Comparison of ENCODE assay signal across 11 cellular contexts in the genomic region with DNA sequence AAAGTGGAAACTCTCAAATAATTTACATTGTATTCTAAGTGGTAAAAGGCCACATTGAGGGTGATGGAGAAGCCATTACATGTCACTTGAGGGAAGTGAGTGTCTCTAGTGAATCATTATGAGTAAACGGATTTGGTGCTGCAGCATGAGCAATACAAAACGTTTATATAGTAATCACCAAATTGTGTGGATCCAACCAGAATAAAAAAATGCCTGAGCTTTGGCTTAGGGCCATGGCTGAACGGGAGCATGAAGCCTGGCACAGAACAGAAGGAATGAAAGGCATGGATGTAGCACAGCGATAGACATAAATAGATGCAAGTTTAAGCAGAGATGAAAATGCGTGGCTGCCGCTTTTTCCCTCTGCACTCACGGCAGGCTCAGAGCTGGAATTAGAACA. TPM values are rescaled to one million over a fixed set of nuclear protein-coding genes. Genes with fewer than 3 reads are reported as not detected.
DNase-seq lines count a peak whose midpoint lies in the region; ATAC-seq, FAIRE-seq and TF ChIP-seq lines count a peak whose summit lies in the region.
"Had no signal": no experiment of that assay in that cellular context is flagged by ENCODE, and none has a peak within 500 bp of the region (broad histone marks: within the 10 kb centered on the region; RNA-seq: fewer than 3 reads in every experiment).

No MANE protein-coding gene starts in this region.

- no peak for TF ChIP-seq CTCF in GM12878 (IDR thresholded peaks at IDR 0.05 in 2 of 3, conservative IDR thresholded peaks at IDR 0.05 in 1 of 3; ENCODE audit: control insufficient read depth in 2 of 3, extremely low read depth in 1 of 3, insufficient read depth in 1 of 3, low read depth in 3 of 3, low read length in 3 of 3)

- peak overlapping the region in 3 of 7 donors; percentile 10 to 54 (median 27) for H3K4me3 Mint-ChIP-seq in CD8-positive, alpha-beta memory T cell
- H3K4me3 Mint-ChIP-seq: immature natural killer cell had no signal

- H2AFZ ChIP-seq in GM12878 (ENCODE audit: control insufficient read depth, low read depth, low read length) = no peak overlapping the region

- no peak for TF ChIP-seq EP300 in GM12878 (IDR thresholded peaks at IDR 0.05; ENCODE audit: borderline replicate concordance in 1 of 2, control insufficient read depth in 1 of 2, low read depth in 2 of 2, low read length in 2 of 2)

- H3K9me3 Mint-ChIP-seq in CD8-positive, alpha-beta memory T cell = no peaks in the 10 kb centered on the region
- H3K9me3 Mint-ChIP-seq: immature natural killer cell had no signal

- no peak overlapping the region for H3K27ac ChIP-seq in CD8-positive, alpha-beta memory T cell (ENCODE audit: low read depth, low read length)
- no peak overlapping the region for H3K27ac ChIP-seq in GM12878 (ENCODE audit: control insufficient read depth, insufficient read depth)
- H3K27ac ChIP-seq: Peyer's patch, prostate gland had no signal

- no peak for FAIRE-seq in GM12878 (lab: Jason Lieb, UNC)

- H3K9ac ChIP-seq in GM12878 (ENCODE audit: control insufficient read depth, insufficient read depth, low read length) = no peak overlapping the region

- no TSS peak for BruUV-seq in GM12878 (replicated peaks; lab: Mats Ljungman, UMichigan)

- RAD21 ChIA-PET in GM12878 (lab: Charles Lee; ENCODE audit: unreplicated experiment) = interaction anchor here (1.0 to 11.1 kb wide), 3 partner anchors 13 to 39 kb away, joined by 3 to 107 read pairs (median 4); no protein-coding TSS in a partner anchor

- peak overlapping the region; percentile 48 to 93 (median 82) for H3K27ac Mint-ChIP-seq in CD8-positive, alpha-beta memory T cell

- TF ChIP-seq RAD21 in GM12878 (IDR thresholded peaks at IDR 0.05; ENCODE audit: insufficient read depth, low read depth, low read length) = no peak

- SMC1A ChIA-PET in GM12878 (lab: Charles Lee; ENCODE audit: uncharacterized antibody, unreplicated experiment) = interaction anchor here (1.8 to 14.2 kb wide), 3 partner anchors 16 to 39 kb away, joined by 5 to 219 read pairs (median 11); no protein-coding TSS in a partner anchor

- no peaks in the 10 kb centered on the region for H3K27me3 ChIP-seq in CD8-positive, alpha-beta memory T cell (ENCODE audit: insufficient read depth, low read length, poor library complexity, severe bottlenecking)
- H3K27me3 ChIP-seq in GM12878 (replicated peaks in 1 of 2; ENCODE audit: control insufficient read depth in 2 of 2, insufficient read depth in 2 of 2, low read length in 1 of 2) = no peaks in the 10 kb centered on the region
- H3K27me3 ChIP-seq: Peyer's patch had no signal

- TF ChIP-seq POLR2A in GM12878 (IDR thresholded peaks at IDR 0.05; ENCODE audit: low read depth, low read length) = no peak

- peak; percentile 8; the same call in 2 of the 3 replicates for ATAC-seq in GM12878
- no peak for ATAC-seq in GM19467 (IDR thresholded peaks at IDR 0.05; ENCODE audit: unreplicated experiment)

- H3K36me3 Mint-ChIP-seq in CD8-positive, alpha-beta memory T cell = peaks cover 4 to 19% (median 17%) of the 10 kb centered on the region in 3 donors

- CTCF ChIA-PET in CD8-positive, alpha-beta memory T cell (lab: Charles Lee) = interaction anchor here (0.7 to 1.5 kb wide), 2 partner anchors 9 to 12 kb away, joined by 3 to 5 read pairs; no protein-coding TSS in a partner anchor
- CTCF ChIA-PET in GM12878 (lab: Yijun Ruan, JAX) = interaction anchor here (1.8 to 14.2 kb wide), 2 partner anchors 28 to 39 kb away, joined by 9 to 209 read pairs; no protein-coding TSS in a partner anchor

- peaks cover 97% of the 10 kb centered on the region for H3K79me2 ChIP-seq in GM12878 (ENCODE audit: control insufficient read depth, insufficient read depth, low read length)

- intact Hi-C loops in GM12878 (cut with micrococcal nuclease; ENCODE audit: unreplicated experiment) = no loop called here

- H3K36me3 ChIP-seq in CD8-positive, alpha-beta memory T cell (ENCODE audit: insufficient read depth, low read length) = no peaks in the 10 kb centered on the region
- H3K36me3 ChIP-seq in GM12878 (ENCODE audit: control insufficient read depth in 2 of 2, insufficient read depth in 2 of 2, low read length in 1 of 2) = peaks cover 16 to 63% of the 10 kb centered on the region in 2 experiments
- H3K36me3 ChIP-seq: Peyer's patch, prostate gland had no signal

- H3K4me3 ChIP-seq in CD8-positive, alpha-beta memory T cell (ENCODE audit: low read length) = no peak overlapping the region
- no peak overlapping the region for H3K4me3 ChIP-seq in GM12878
- H3K4me3 ChIP-seq: Peyer's patch, prostate gland had no signal

- no peaks in the 10 kb centered on the region for H3K27me3 Mint-ChIP-seq in CD8-positive, alpha-beta memory T cell

- H3K4me1 Mint-ChIP-seq in CD8-positive, alpha-beta memory T cell = peaks cover 53 to 85% (median 82%) of the 10 kb centered on the region in 3 donors

- in situ Hi-C loops in GM12878 (cut with MboI) = loop anchor here (5.0 kb wide), 1 partner anchor 43 kb away; no protein-coding TSS in a partner anchor

- no peaks in the 10 kb centered on the region for H3K9me3 ChIP-seq in CD8-positive, alpha-beta memory T cell (ENCODE audit: low read length)
- H3K9me3 ChIP-seq in GM12878 (replicated peaks; ENCODE audit: control insufficient read depth, insufficient read depth, low read length) = no peaks in the 10 kb centered on the region; the same call in 2 of the 3 replicates
- H3K9me3 ChIP-seq: Peyer's patch, prostate gland had no signal

- WGBS in GM12878 (ENCODE audit: insufficient coverage, insufficient replicate concordance, low lambda C conversion rate, missing lambda C conversion rate) = 75% methylated on average over 7 of the region's 7 CpGs

- H4K20me1 ChIP-seq in GM12878 (ENCODE audit: control insufficient read depth, insufficient read depth) = peaks cover 25% of the 10 kb centered on the region

- peaks cover 16% of the 10 kb centered on the region for H3K4me1 ChIP-seq in CD8-positive, alpha-beta memory T cell (ENCODE audit: insufficient read depth, low read length)
- peaks cover 13% of the 10 kb centered on the region; the same call in 1 of the 2 replicates for H3K4me1 ChIP-seq in GM12878 (ENCODE audit: control insufficient read depth, insufficient read depth, low read length)
- H3K4me1 ChIP-seq: Peyer's patch, prostate gland had no signal

- DNase-seq in CD8-positive, alpha-beta memory T cell = no peak
- DNase-seq in HS-5 (ENCODE audit: low read depth) (peak; percentile 51), GM12878 (ENCODE audit: low read depth, low spot score) (no peak), myocyte (ENCODE audit: low read depth) (peak; percentile 19), NCI-H446 treated with DMSO at 0.1 percent for 48 hours (lab: John Stamatoyannopoulos, UW) (no peak), NCI-H2171 (lab: John Stamatoyannopoulos, UW) (no peak)
- DNase-seq: activated CD4-positive, alpha-beta T cell treated with anti-CD3 and anti-CD28 coated beads, Interleukin-2, amount 50 U/mL, for 48 hours; immature natural killer cell; Peyer's patch had no signal

- peak overlapping the region; percentile 26 for H3K4me2 ChIP-seq in GM12878 (ENCODE audit: control insufficient read depth, insufficient read depth)

- POLR2A ChIA-PET in CD8-positive, alpha-beta memory T cell (lab: Charles Lee) = no interaction called here
- POLR2A ChIA-PET in GM12878 (lab: Charles Lee) = interaction anchor here (1.5 to 7.3 kb wide), 3 partner anchors 14 to 37 kb away, joined by 6 to 52 read pairs (median 7); no protein-coding TSS in a partner anchor

TF ChIP-seq in GM12878, 131 proteins besides CTCF, POLR2A, EP300 and RAD21 (continues in another document):
- TF ChIP-seq EZH2 (IDR thresholded peaks at IDR 0.05; ENCODE audit: borderline replicate concordance, control insufficient read depth, low read depth, low read length) (no peak), NFYA (IDR thresholded peaks at IDR 0.05; ENCODE audit: borderline replicate concordance, low read depth, low read length) (no peak), KLF5 (IDR thresholded peaks at IDR 0.05; ENCODE audit: partially characterized antibody) (no peak), IRF5 (IDR thresholded peaks at IDR 0.05; ENCODE audit: borderline replicate concordance) (no peak), NR2C1 (IDR thresholded peaks at IDR 0.05) (no peak), ZNF24 (IDR thresholded peaks at IDR 0.05) (no peak), BRCA1 (IDR thresholded peaks at IDR 0.05; ENCODE audit: low read depth, low read length) (no peak)

RNA-seq across cellular contexts. Expression of gene PTTG1, which starts 58.3 kb away (rescaled TPM):
- total RNA-seq in CD8-positive, alpha-beta memory T cell = 10 to 100 TPM; 79.8 to 82.2 TPM
- polyA plus RNA-seq in CD8-positive, alpha-beta memory T cell = 40.2 TPM
- 68.9 and 70.9 TPM in 2 replicates for total RNA-seq in GM12878 (2013; cell fraction: nucleolus; rRNA removed)
- total RNA-seq in GM12878 (2014; rRNA removed) (234 and 273 TPM in 2 replicates), GM12878 (2014; rRNA removed; fragmentation: Illumina TruSeq; extraction: Trizol) (301 TPM in 2 replicates), GM12878 (2021) (154 and 168 TPM in 2 replicates), myocyte (24.6 and 25.4 TPM in 2 replicates)
- 244 TPM for polyA plus RNA-seq in GM12878 (2011; ENCODE audit: low read depth)
- polyA plus RNA-seq in GM12878 (2011; rRNA removed) (322 and 441 TPM in 2 replicates), GM12878 (2014; fragmentation: Illumina TruSeq; extraction: Trizol) (609 and 993 TPM in 2 replicates), GM12878 (2014; fragmentation: Nextera tagmentation; extraction: Ambion mirVana) (1,000 to 10,000 TPM in 1 of 2 experiments, 100 to 1,000 TPM in 1; 946 to 1,033 TPM), GM12878 (2014; rRNA removed) (230 and 381 TPM in 2 replicates), GM12878 (2016; fragmentation: Nextera tagmentation; extraction: Ambion mirVana) (100 to 1,000 TPM; 372 to 407 TPM)
- 515 and 857 TPM in 2 replicates for polyA plus RNA-seq in GM12878 (2011; cell fraction: cytosol; rRNA removed)
- polyA plus RNA-seq in GM12878 (2011; cell fraction: nucleus; rRNA removed) = 224 and 286 TPM in 2 replicates
- 111 and 166 TPM in 2 replicates for polyA plus RNA-seq in GM12878 (2012)
- polyA minus RNA-seq in GM12878 (2011; rRNA and poly(A)+ RNA removed) = 99.0 and 141 TPM in 2 replicates
- 31.5 and 38.2 TPM in 2 replicates for polyA minus RNA-seq in GM12878 (2011; cell fraction: cytosol; rRNA and poly(A)+ RNA removed)
- polyA minus RNA-seq in GM12878 (2011; cell fraction: nucleus; rRNA and poly(A)+ RNA removed) = 38.2 and 46.3 TPM in 2 replicates
- 9.8 TPM for polyA plus RNA-seq in myocyte (2012)

Comparison
In these comparisons a context has a peak if more than half of its experiments do, and no peak if none do; other contexts are left out.
1. DNase-seq: peak in HS-5 (single experiment) and myocyte (single experiment); none in CD8-positive, alpha-beta memory T cell (0 of 5), GM12878 (single experiment), NCI-H446 treated with DMSO at 0.1 percent for 48 hours (single experiment) and NCI-H2171 (single experiment).